In genomic region chr11:64766881-64767280, GRCh38 we compare ENCODE assay signal across 16 cellular contexts. TPM values are rescaled to one million over a fixed set of nuclear protein-coding genes. Genes with fewer than 3 reads are reported as not detected.
DNase-seq lines count a peak whose midpoint lies in the region; ATAC-seq lines count a peak whose summit lies in the region.
"Had no signal": no experiment of that assay in that cellular context is flagged by ENCODE, and none has a peak within 500 bp of the region (broad histone marks: within the 10 kb centered on the region; RNA-seq: fewer than 3 reads in every experiment).

No MANE protein-coding gene starts in this region.

- DNase-seq in activated effector memory CD4-positive, alpha-beta T cell treated with anti-CD3 and anti-CD28 coated beads, Interleukin-2, amount 50 U/mL, for 16 hours: peak; percentile 57
- DNase-seq in activated effector memory CD4-positive, alpha-beta T cell treated with Interleukin-2 at 50 U/mL for 16 hours: no peak
- no peak for DNase-seq in T-helper 17 cell
- no peak for DNase-seq in stimulated activated naive CD8-positive, alpha-beta T cell treated with anti-CD3 and anti-CD28 coated beads, Interleukin-15, amount 100 ng/mL, for 72 hours
- no peak for DNase-seq in MV-4-11 (lab: John Stamatoyannopoulos, UW)
- no peak for DNase-seq in globus pallidus (ENCODE audit: low spot score)
- no peak for DNase-seq in DMS114 treated with DMSO at 0.1 percent for 48 hours (lab: John Stamatoyannopoulos, UW; ENCODE audit: unreplicated experiment)
- DNase-seq: DMS79 treated with DMSO at 0.1 percent for 48 hours, NCI-H1092, NCI-H446 treated with DMSO at 0.1 percent for 48 hours had no signal

- peak overlapping the region; percentile 13 for H3K27ac ChIP-seq in iPS-20b (ENCODE audit: low read length)
- H3K27ac ChIP-seq: hepatocyte, ovary had no signal

- no peaks in the 10 kb centered on the region for H3K9me3 ChIP-seq in T-helper 17 cell (ENCODE audit: control insufficient read depth, low read length, poor library complexity, severe bottlenecking)
- no peaks in the 10 kb centered on the region for H3K9me3 ChIP-seq in iPS-20b (ENCODE audit: insufficient read depth, low read depth, low read length)
- H3K9me3 ChIP-seq: ovary had no signal

- H3K4me1 ChIP-seq in iPS-20b (ENCODE audit: insufficient read depth, low read length): peaks cover 28% of the 10 kb centered on the region; the same call in 1 of the 2 replicates

- H3K4me1 Mint-ChIP-seq in T-helper 17 cell: peaks cover 67% of the 10 kb centered on the region
- H3K4me1 Mint-ChIP-seq in stimulated activated naive CD8-positive, alpha-beta T cell treated with anti-CD3 and anti-CD28 coated beads, Interleukin-15, amount 100 ng/mL, for 72 hours: peaks cover 97% of the 10 kb centered on the region

- no peak overlapping the region for H3K4me3 ChIP-seq in iPS-20b (ENCODE audit: low read length)
- H3K4me3 ChIP-seq: GM12878, hepatocyte, lung, ovary had no signal

- no peaks in the 10 kb centered on the region for H3K27me3 Mint-ChIP-seq in T-helper 17 cell
- H3K27me3 Mint-ChIP-seq in stimulated activated naive CD8-positive, alpha-beta T cell treated with anti-CD3 and anti-CD28 coated beads, Interleukin-15, amount 100 ng/mL, for 72 hours: no peaks in the 10 kb centered on the region
- H3K27me3 Mint-ChIP-seq: brain had no signal

- peak overlapping the region; percentile 95 for H3K4me3 Mint-ChIP-seq in T-helper 17 cell
- peak overlapping the region; percentile 17 to 70 for H3K4me3 Mint-ChIP-seq in stimulated activated naive CD8-positive, alpha-beta T cell treated with anti-CD3 and anti-CD28 coated beads, Interleukin-15, amount 100 ng/mL, for 72 hours
- H3K4me3 Mint-ChIP-seq: brain had no signal

- peak overlapping the region; percentile 91 for H3K27ac Mint-ChIP-seq in T-helper 17 cell
- H3K27ac Mint-ChIP-seq in stimulated activated naive CD8-positive, alpha-beta T cell treated with anti-CD3 and anti-CD28 coated beads, Interleukin-15, amount 100 ng/mL, for 72 hours: peak overlapping the region in 1 of 2 donors; percentile 68

- no peaks in the 10 kb centered on the region for H3K27me3 ChIP-seq in iPS-20b (ENCODE audit: insufficient read depth, low read length)
- H3K27me3 ChIP-seq: hepatocyte, ovary had no signal

- ATAC-seq in T-helper 17 cell: no peak
- ATAC-seq in stimulated activated naive CD8-positive, alpha-beta T cell treated with anti-CD3 and anti-CD28 coated beads, Interleukin-15, amount 100 ng/mL, for 72 hours: no peak

- H3K9me3 Mint-ChIP-seq in stimulated activated naive CD8-positive, alpha-beta T cell treated with anti-CD3 and anti-CD28 coated beads, Interleukin-15, amount 100 ng/mL, for 72 hours: no peaks in the 10 kb centered on the region
- H3K9me3 Mint-ChIP-seq: brain had no signal

- H3K36me3 ChIP-seq in iPS-20b (ENCODE audit: insufficient read depth, low read depth, low read length): peaks cover 85% of the 10 kb centered on the region
- H3K36me3 ChIP-seq: ovary had no signal

- H3K9ac ChIP-seq in iPS-20b (ENCODE audit: low read depth, low read length): no peak overlapping the region

- peaks cover 28% of the 10 kb centered on the region for H3K36me3 Mint-ChIP-seq in T-helper 17 cell (ENCODE audit: low read depth)

RNA-seq across cellular contexts. Expression of gene PYGM, which starts 7.1 kb away (rescaled TPM):
- 10 to 100 TPM; 11.8 to 27.1 TPM for total RNA-seq in T-helper 17 cell

RNA-seq across cellular contexts. Expression of gene SF1, which starts 11.5 kb away (rescaled TPM):
- total RNA-seq in T-helper 17 cell: 1,000 to 10,000 TPM; 1,476 to 1,622 TPM

RNA-seq across cellular contexts. Expression of gene RASGRP2, which starts 22.9 kb away (rescaled TPM):
- 100 to 1,000 TPM; 464 to 502 TPM for total RNA-seq in T-helper 17 cell

RNA-seq across cellular contexts. Expression of gene MAP4K2, which starts 36.1 kb away (rescaled TPM):
- total RNA-seq in T-helper 17 cell: 10 to 100 TPM; 97.8 to 99.2 TPM

RNA-seq across cellular contexts. Expression of gene MEN1, which starts 43.5 kb away (rescaled TPM):
- total RNA-seq in T-helper 17 cell: 10 to 100 TPM; 25.8 to 27.0 TPM
